26 cellular contexts compared by ENCODE assay signal in genomic region chr19:28913626-28914025, GRCh38.
"Had no signal": no experiment of that assay in that cellular context is flagged by ENCODE, and none has a peak within 500 bp of the region (broad histone marks: within the 10 kb centered on the region; RNA-seq: fewer than 3 reads in every experiment).

No MANE protein-coding gene starts in this region.

- DNase-seq: activated B cell treated with CpG ODN at 0.5 μM for 24 hours; activated CD4-positive, alpha-beta T cell treated with anti-CD3 and anti-CD28 coated beads for 48 hours; activated CD4-positive, alpha-beta T cell treated with anti-CD3 and anti-CD28 coated beads, Interleukin-2, amount 50 U/mL, for 1 hour; activated CD4-positive, alpha-beta T cell treated with anti-CD3 and anti-CD28 coated beads, Interleukin-2, amount 50 U/mL, for 48 hours; activated CD8-positive, alpha-beta memory T cell treated with anti-CD3 and anti-CD28 coated beads for 24 hours; activated CD8-positive, alpha-beta T cell treated with anti-CD3 and anti-CD28 coated beads for 36 hours; activated gamma-delta T cell treated with Interleukin-2 at 50 U/mL for 16 hours; activated naive CD4-positive, alpha-beta T cell treated with anti-CD3 and anti-CD28 coated beads, Interleukin-2, amount 50 U/mL, for 16 hours; activated naive CD4-positive, alpha-beta T cell treated with Interleukin-2 at 50 U/mL for 16 hours; activated T-cell treated with anti-CD3 and anti-CD28 coated beads, Interleukin-2, amount 50 U/mL, for 4 hours; amniotic stem cell; anterior cingulate cortex; brain microvascular endothelial cell; caudate nucleus; effector CD8-positive, alpha-beta T cell; foreskin fibroblast; T-helper 1 cell; T-helper 17 cell; T1000; WERI-Rb-1 had no signal

- FAIRE-seq: astrocyte, bronchial epithelial cell, colon, frontal cortex had no signal

- H3K27me3 ChIP-seq: brain microvascular endothelial cell had no signal

- H3K36me3 ChIP-seq: brain microvascular endothelial cell, WERI-Rb-1 had no signal

- ATAC-seq: activated CD4-positive, CD25-positive, alpha-beta regulatory T cell treated with anti-CD3 and anti-CD28 coated beads, Interleukin-2, amount 50 U/mL, for 24 hours; activated CD8-positive, alpha-beta T cell treated with anti-CD3 and anti-CD28 coated beads for 36 hours; activated T-cell treated with anti-CD3 and anti-CD28 coated beads, Interleukin-2, amount 50 U/mL, for 4 hours; esophagus mucosa; T-helper 17 cell had no signal

- H3K27ac ChIP-seq: brain microvascular endothelial cell, WERI-Rb-1 had no signal
